ENCODE assay signal across 1 cellular context in the genomic region with DNA sequence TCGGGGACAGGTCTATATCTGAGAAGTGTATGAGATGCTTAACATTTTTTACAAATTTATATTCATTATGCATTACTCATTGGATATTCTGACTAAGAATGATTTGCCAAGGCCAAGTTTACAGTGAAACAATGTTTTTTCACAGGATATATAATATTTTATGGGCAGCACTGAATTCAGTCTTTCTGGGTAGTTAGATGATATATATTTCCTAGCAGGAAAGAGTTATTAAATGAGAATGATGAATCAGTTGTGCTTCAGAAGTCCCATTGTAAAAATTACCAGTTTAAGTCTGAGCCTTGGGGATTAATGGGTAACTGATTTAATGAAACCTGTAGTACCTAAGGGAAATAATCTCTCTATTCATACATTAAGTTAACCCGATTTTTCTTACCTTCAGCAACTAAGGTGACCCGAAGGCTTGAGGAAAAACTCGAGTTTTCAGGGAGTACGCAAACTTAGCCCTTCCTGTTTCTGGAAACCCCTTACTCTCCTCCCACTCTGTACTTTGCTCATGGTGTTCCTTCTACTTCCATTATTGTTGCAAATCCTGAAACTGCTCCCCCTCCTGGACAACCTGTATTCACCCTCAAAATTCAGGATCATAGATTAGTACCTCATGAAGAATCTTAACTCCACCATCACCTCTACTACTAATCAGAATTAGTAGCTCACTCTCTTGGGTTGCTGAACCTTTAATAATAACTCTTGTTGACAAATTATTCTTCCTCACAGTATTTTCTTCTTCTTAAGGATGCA.
TF ChIP-seq lines count a peak whose summit lies in the region.

No MANE protein-coding gene starts in this region.

TF ChIP-seq in GM23338, 12 proteins besides CTCF, POLR2A, EP300 and RAD21 (continued from another document):
- TF ChIP-seq EZH2 (IDR thresholded peaks at IDR 0.05; ENCODE audit: low read depth, unreplicated experiment) (no peak), NANOG (IDR thresholded peaks at IDR 0.05; ENCODE audit: borderline replicate concordance) (no peak), CREB1 (CRISPR knock-in tag; IDR thresholded peaks at IDR 0.05; ENCODE audit: low read depth) (no peak)
- TF ChIP-seq, protein P1, sequence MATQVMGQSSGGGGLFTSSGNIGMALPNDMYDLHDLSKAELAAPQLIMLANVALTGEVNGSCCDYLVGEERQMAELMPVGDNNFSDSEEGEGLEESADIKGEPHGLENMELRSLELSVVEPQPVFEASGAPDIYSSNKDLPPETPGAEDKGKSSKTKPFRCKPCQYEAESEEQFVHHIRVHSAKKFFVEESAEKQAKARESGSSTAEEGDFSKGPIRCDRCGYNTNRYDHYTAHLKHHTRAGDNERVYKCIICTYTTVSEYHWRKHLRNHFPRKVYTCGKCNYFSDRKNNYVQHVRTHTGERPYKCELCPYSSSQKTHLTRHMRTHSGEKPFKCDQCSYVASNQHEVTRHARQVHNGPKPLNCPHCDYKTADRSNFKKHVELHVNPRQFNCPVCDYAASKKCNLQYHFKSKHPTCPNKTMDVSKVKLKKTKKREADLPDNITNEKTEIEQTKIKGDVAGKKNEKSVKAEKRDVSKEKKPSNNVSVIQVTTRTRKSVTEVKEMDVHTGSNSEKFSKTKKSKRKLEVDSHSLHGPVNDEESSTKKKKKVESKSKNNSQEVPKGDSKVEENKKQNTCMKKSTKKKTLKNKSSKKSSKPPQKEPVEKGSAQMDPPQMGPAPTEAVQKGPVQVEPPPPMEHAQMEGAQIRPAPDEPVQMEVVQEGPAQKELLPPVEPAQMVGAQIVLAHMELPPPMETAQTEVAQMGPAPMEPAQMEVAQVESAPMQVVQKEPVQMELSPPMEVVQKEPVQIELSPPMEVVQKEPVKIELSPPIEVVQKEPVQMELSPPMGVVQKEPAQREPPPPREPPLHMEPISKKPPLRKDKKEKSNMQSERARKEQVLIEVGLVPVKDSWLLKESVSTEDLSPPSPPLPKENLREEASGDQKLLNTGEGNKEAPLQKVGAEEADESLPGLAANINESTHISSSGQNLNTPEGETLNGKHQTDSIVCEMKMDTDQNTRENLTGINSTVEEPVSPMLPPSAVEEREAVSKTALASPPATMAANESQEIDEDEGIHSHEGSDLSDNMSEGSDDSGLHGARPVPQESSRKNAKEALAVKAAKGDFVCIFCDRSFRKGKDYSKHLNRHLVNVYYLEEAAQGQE (IDR thresholded peaks at IDR 0.05; ENCODE audit: unreplicated experiment), result no peak
